Comparison of ENCODE assay signal across 8 cellular contexts in genomic region chr4:89305712-89306437, GRCh38. TPM values are rescaled to one million over a fixed set of nuclear protein-coding genes. Genes with fewer than 3 reads are reported as not detected.
DNase-seq lines count a peak whose midpoint lies in the region; ATAC-seq and TF ChIP-seq lines count a peak whose summit lies in the region.

No MANE protein-coding gene starts in this region.

- TF ChIP-seq CTCF in MM.1S (IDR thresholded peaks at IDR 0.05; ENCODE audit: low read length) (no peak), astrocyte of the spinal cord (IDR thresholded peaks at IDR 0.05; ENCODE audit: low read depth, low read length) (no peak), right lobe of liver (IDR thresholded peaks at IDR 0.05) (no peak), GM20000 (IDR thresholded peaks at IDR 0.05; ENCODE audit: extremely low read depth, missing control alignments) (no peak)

- WGBS in right lobe of liver (ENCODE audit: insufficient coverage, low coverage, low lambda C conversion rate, missing lambda C conversion rate), result 17% methylated on average over 8 of the region's 8 CpGs

- H3K27ac ChIP-seq in MM.1S (ENCODE audit: low read length) (peak overlapping the region; percentile 100), right lobe of liver (peak overlapping the region; percentile 11 to 76 (median 16))

- no peaks in the 10 kb centered on the region for H4K20me1 ChIP-seq in MM.1S (ENCODE audit: insufficient read depth, low read length)

- H3K4me1 ChIP-seq in MM.1S (ENCODE audit: low read length) (peaks cover 10% of the 10 kb centered on the region), right lobe of liver (peaks cover 0 to 6% (median 3%) of the 10 kb centered on the region in 4 donors)

- H3K9me3 ChIP-seq in MM.1S (replicated peaks; ENCODE audit: insufficient read depth, low read length) (no peaks in the 10 kb centered on the region), right lobe of liver (no peaks in the 10 kb centered on the region)

- in situ Hi-C loops in ACHN (cut with HindIII; ENCODE audit: low pct_ligation_motif_present, low pct_unique_long_range_greater_than_20kb, low sequenced_read_pairs), result no loop called here
- in situ Hi-C loops in astrocyte of the spinal cord (cut with HindIII; ENCODE audit: low sequenced_read_pairs), result no loop called here

- DNase-seq in ACHN, result peak; percentile 4
- DNase-seq in MM.1S, result peak; percentile 42
- peak; percentile 11 for DNase-seq in astrocyte of the spinal cord (ENCODE audit: low read depth, low spot score)
- DNase-seq in right lobe of liver, result no peak
- no peak for DNase-seq in NCI-H1436 (lab: John Stamatoyannopoulos, UW)
- DNase-seq in GM20000 (ENCODE audit: low spot score), result no peak
- DNase-seq in NCI-H748 (lab: John Stamatoyannopoulos, UW; ENCODE audit: unreplicated experiment), result no peak
- DNase-seq in A172 (ENCODE audit: low spot score), result no peak

- H3K9me2 ChIP-seq in MM.1S (replicated peaks; ENCODE audit: insufficient read depth, low read length), result no peaks in the 10 kb centered on the region

- H3K36me3 ChIP-seq in MM.1S (replicated peaks; ENCODE audit: insufficient read depth, low read length), result peaks cover 10% of the 10 kb centered on the region; the same call in 1 of the 2 replicates
- H3K36me3 ChIP-seq in right lobe of liver, result no peaks in the 10 kb centered on the region

- TF ChIP-seq POLR2A in right lobe of liver (IDR thresholded peaks at IDR 0.05), result peak; percentile 63

- peak overlapping the region; percentile 95 for H3K4me2 ChIP-seq in MM.1S (ENCODE audit: low read depth, low read length)

- peaks cover 48% of the 10 kb centered on the region for H3F3A ChIP-seq in MM.1S (ENCODE audit: insufficient read depth, low read length)

- H3K9ac ChIP-seq in MM.1S (ENCODE audit: low read length), result peak overlapping the region; percentile 96

- H3K4me3 ChIP-seq in MM.1S (ENCODE audit: low read length), result peak overlapping the region; percentile 77
- H3K4me3 ChIP-seq in astrocyte of the spinal cord (ENCODE audit: low read depth, low read length), result no peak overlapping the region
- H3K4me3 ChIP-seq in right lobe of liver, result peak overlapping the region in 2 of 3 donors; percentile 22 to 70

- H3K27me3 ChIP-seq in MM.1S (replicated peaks; ENCODE audit: insufficient read depth, low read length) (no peaks in the 10 kb centered on the region), right lobe of liver (no peaks in the 10 kb centered on the region)

- intact Hi-C loops in right lobe of liver (cut with DNase I), result no loop called here

- no peak overlapping the region for H2AFZ ChIP-seq in MM.1S (ENCODE audit: low read length)

- peak; percentile 33 to 71 (median 38) for ATAC-seq in right lobe of liver

- H3K79me2 ChIP-seq in MM.1S (ENCODE audit: low read length), result peaks cover 95% of the 10 kb centered on the region

RNA-seq across cellular contexts. Expression of gene GPRIN3, which starts 1.7 kb away (rescaled TPM):
- 1 to 10 TPM in 3 of 6 experiments, under 1 TPM in 3; 0.29 to 7.9 (median 3.9) TPM for total RNA-seq in right lobe of liver
- total RNA-seq in A172 (2014; rRNA removed; shearing (Covaris generic)), result 0.41 and 0.79 TPM in 2 replicates

Comparison
In these comparisons a context has a peak if more than half of its experiments do, and no peak if none do; other contexts are left out.
1. DNase-seq: peak in ACHN (single experiment), MM.1S (single experiment) and astrocyte of the spinal cord (single experiment); none in right lobe of liver (0 of 3), NCI-H1436 (single experiment), GM20000 (single experiment), NCI-H748 (single experiment) and A172 (single experiment).